In genomic region chr13:27424246-27425150, GRCh38 we compare ENCODE assay signal across 8 cellular contexts. TPM values are rescaled to one million over a fixed set of nuclear protein-coding genes. Genes with fewer than 3 reads are reported as not detected.
A peak's percentile ranks its signal among the peaks of the same experiment; 100 is the strongest.
DNase-seq lines count a peak whose midpoint lies in the region; ATAC-seq and TF ChIP-seq lines count a peak whose summit lies in the region.

Gene GTF3A (plus strand): TSS chr13:27424619.

- H3K4me1 ChIP-seq in mucosa of stomach (ENCODE audit: control insufficient read depth, insufficient read depth, low read length), result peaks cover 38% of the 10 kb centered on the region

- peaks cover 47% of the 10 kb centered on the region for H3K36me3 Mint-ChIP-seq in activated T-cell treated with anti-CD3 and anti-CD28 coated beads, Interleukin-2, amount 50 U/mL, for 24 hours (ENCODE audit: low read depth)

- H3K4me1 Mint-ChIP-seq in activated T-cell treated with anti-CD3 and anti-CD28 coated beads, Interleukin-2, amount 50 U/mL, for 24 hours (ENCODE audit: low read depth), result peaks cover 53% of the 10 kb centered on the region

- DNase-seq in D341Med (ENCODE audit: low spot score), result peak; percentile 99
- peak; percentile 84 for DNase-seq in HuH-7.5 (ENCODE audit: low spot score)
- peak; percentile 93 for DNase-seq in activated T-cell treated with anti-CD3 and anti-CD28 coated beads, Interleukin-2, amount 50 U/mL, for 24 hours
- DNase-seq in erythroblast (lab: John Stamatoyannopoulos, UW), result peak; percentile 93 to 96
- peak; percentile 88 for DNase-seq in stimulated activated CD8-positive, alpha-beta memory T cell treated with anti-CD3 and anti-CD28 coated beads, Interleukin-4, amount 100 ng/mL, for 48 hours

- peak within 1 kb of the TSS; percentile 97 for H3K27ac Mint-ChIP-seq in activated T-cell treated with anti-CD3 and anti-CD28 coated beads, Interleukin-2, amount 50 U/mL, for 24 hours

- H3K4me3 ChIP-seq in mucosa of stomach (ENCODE audit: low read length), result peak within 1 kb of the TSS; percentile 46

- ATAC-seq in GM21515 (IDR thresholded peaks at IDR 0.05; ENCODE audit: unreplicated experiment), result peak; percentile 67

- no peaks in the 10 kb centered on the region for H3K27me3 ChIP-seq in mucosa of stomach (ENCODE audit: control insufficient read depth, insufficient read depth, low read length)

- H3K4me3 Mint-ChIP-seq in activated T-cell treated with anti-CD3 and anti-CD28 coated beads, Interleukin-2, amount 50 U/mL, for 24 hours, result peak within 1 kb of the TSS; percentile 88

- no peaks in the 10 kb centered on the region for H3K9me3 ChIP-seq in mucosa of stomach (ENCODE audit: control insufficient read depth, low read length)

- no peaks in the 10 kb centered on the region for H3K36me3 ChIP-seq in mucosa of stomach (ENCODE audit: control insufficient read depth, insufficient read depth, low read length)

- TF ChIP-seq POLR2A in erythroblast (IDR thresholded peaks at IDR 0.05; ENCODE audit: low read length), result peak; percentile 95

- no peaks in the 10 kb centered on the region for H3K9me3 Mint-ChIP-seq in activated T-cell treated with anti-CD3 and anti-CD28 coated beads, Interleukin-2, amount 50 U/mL, for 24 hours

- peak within 1 kb of the TSS; percentile 87 for H3K9ac ChIP-seq in mucosa of stomach (ENCODE audit: low read length)

- no peaks in the 10 kb centered on the region for H3K27me3 Mint-ChIP-seq in activated T-cell treated with anti-CD3 and anti-CD28 coated beads, Interleukin-2, amount 50 U/mL, for 24 hours

TF ChIP-seq in PFSK-1, 5 proteins besides CTCF, POLR2A, EP300 and RAD21:
- TF ChIP-seq POLR2AphosphoS5 (IDR thresholded peaks at IDR 0.05; ENCODE audit: low read depth, low read length), result peak; percentile 78
- TF ChIP-seq, protein P1, sequence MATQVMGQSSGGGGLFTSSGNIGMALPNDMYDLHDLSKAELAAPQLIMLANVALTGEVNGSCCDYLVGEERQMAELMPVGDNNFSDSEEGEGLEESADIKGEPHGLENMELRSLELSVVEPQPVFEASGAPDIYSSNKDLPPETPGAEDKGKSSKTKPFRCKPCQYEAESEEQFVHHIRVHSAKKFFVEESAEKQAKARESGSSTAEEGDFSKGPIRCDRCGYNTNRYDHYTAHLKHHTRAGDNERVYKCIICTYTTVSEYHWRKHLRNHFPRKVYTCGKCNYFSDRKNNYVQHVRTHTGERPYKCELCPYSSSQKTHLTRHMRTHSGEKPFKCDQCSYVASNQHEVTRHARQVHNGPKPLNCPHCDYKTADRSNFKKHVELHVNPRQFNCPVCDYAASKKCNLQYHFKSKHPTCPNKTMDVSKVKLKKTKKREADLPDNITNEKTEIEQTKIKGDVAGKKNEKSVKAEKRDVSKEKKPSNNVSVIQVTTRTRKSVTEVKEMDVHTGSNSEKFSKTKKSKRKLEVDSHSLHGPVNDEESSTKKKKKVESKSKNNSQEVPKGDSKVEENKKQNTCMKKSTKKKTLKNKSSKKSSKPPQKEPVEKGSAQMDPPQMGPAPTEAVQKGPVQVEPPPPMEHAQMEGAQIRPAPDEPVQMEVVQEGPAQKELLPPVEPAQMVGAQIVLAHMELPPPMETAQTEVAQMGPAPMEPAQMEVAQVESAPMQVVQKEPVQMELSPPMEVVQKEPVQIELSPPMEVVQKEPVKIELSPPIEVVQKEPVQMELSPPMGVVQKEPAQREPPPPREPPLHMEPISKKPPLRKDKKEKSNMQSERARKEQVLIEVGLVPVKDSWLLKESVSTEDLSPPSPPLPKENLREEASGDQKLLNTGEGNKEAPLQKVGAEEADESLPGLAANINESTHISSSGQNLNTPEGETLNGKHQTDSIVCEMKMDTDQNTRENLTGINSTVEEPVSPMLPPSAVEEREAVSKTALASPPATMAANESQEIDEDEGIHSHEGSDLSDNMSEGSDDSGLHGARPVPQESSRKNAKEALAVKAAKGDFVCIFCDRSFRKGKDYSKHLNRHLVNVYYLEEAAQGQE (IDR thresholded peaks at IDR 0.05; ENCODE audit: insufficient read depth in 1 of 2, low read depth in 2 of 2, low read length in 2 of 2), result no peak
- TF ChIP-seq FOXP2 (optimal IDR thresholded peaks at IDR 0.05; ENCODE audit: borderline replicate concordance, extremely low read depth, extremely low read length, insufficient read depth), result peak; percentile 18

RNA-seq across cellular contexts. Expression of gene GTF3A, which starts in this region (rescaled TPM):
- polyA plus RNA-seq in PFSK-1 (2012; ENCODE audit: insufficient read length, low read depth), result 71.7 TPM

Comparison
In these comparisons a context has a peak if more than half of its experiments do, and no peak if none do; other contexts are left out.
1. Peak in every context shown above with its lines: DNase-seq, ATAC-seq and H3K4me3 ChIP-seq.